22 cellular contexts compared by ENCODE assay signal in the genomic region with DNA sequence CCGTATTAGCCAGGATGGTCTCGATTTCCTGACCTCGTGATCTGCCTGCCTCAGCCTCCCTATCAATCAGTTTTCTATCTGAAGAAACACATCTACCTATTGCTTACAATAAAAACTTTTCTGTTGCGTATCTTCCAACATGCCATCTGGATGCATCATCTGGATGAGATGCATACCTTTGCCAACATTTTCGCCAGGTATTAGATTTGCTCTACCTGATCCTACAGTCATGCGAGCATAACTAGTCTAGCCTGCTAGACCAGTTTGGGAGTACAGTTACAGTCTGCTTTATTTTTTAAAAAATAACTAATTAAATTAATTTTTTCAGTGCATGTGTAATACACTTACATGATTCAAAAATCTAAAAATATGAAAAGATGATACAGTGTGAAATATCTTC.
"Had no signal": no experiment of that assay in that cellular context is flagged by ENCODE, and none has a peak within 500 bp of the region (broad histone marks: within the 10 kb centered on the region; RNA-seq: fewer than 3 reads in every experiment).

No MANE protein-coding gene starts in this region.

- H3K4me1 ChIP-seq: body of pancreas, tibial artery, uterus had no signal

- H3K27me3 ChIP-seq: body of pancreas, tibial artery, uterus had no signal

- H3K27ac ChIP-seq: body of pancreas, left ventricle myocardium inferior, tibial artery, uterus had no signal

- H3K4me3 ChIP-seq: body of pancreas, left ventricle myocardium inferior, tibial artery, uterus had no signal

- H3K36me3 ChIP-seq: left ventricle myocardium inferior, tibial artery, uterus had no signal

- H3K9me3 ChIP-seq: body of pancreas, left ventricle myocardium inferior, tibial artery, uterus had no signal

- DNase-seq: activated CD4-positive, alpha-beta T cell treated with anti-CD3 and anti-CD28 coated beads, Interleukin-2, amount 10 ng/mL, durations not matched to agents 24 days and 14 days; activated CD4-positive, CD25-positive, alpha-beta regulatory T cell; activated CD8-positive, alpha-beta T cell treated with anti-CD3 and anti-CD28 coated beads, Interleukin-2, amount 10 ng/mL, durations not matched to agents 7 days and 5 days; activated naive CD4-positive, alpha-beta T cell treated with Interleukin-2 at 50 U/mL for 16 hours; activated T-cell treated with anti-CD3 and anti-CD28 coated beads, Interleukin-2, amount 50 U/mL, for 24 hours; body of pancreas; caudate nucleus; effector memory CD8-positive, alpha-beta T cell; foreskin melanocyte; glutamatergic neuron; hippocampal formation; islet precursor cell; left ventricle myocardium inferior; occipital lobe; posterior cingulate gyrus; retina; stimulated activated CD4-positive, alpha-beta T cell treated with anti-CD3 and anti-CD28 coated beads, Interleukin-12 subunit alpha, Interleukin-12 subunit beta, amount 100 ng/mL, for 4 hours; stimulated activated CD4-positive, alpha-beta T cell treated with anti-CD3 and anti-CD28 coated beads, Interleukin-1b, Interleukin-23, amount 100 ng/mL, for 48 hours; stimulated activated naive CD8-positive, alpha-beta T cell treated with anti-CD3 and anti-CD28 coated beads, Interleukin-15, Interleukin-2, amounts not matched to agents 100 U/mL and 50 U/mL, for 24 hours; substantia nigra; tibial artery; uterus had no signal
